ENCODE assay signal across 1 cellular context in genomic region chr2:112762276-112762675, GRCh38.
TF ChIP-seq lines count a peak whose summit lies in the region.

No MANE protein-coding gene starts in this region.

TF ChIP-seq in GM12878, 131 proteins besides CTCF, POLR2A, EP300 and RAD21:
- TF ChIP-seq, protein P1, sequence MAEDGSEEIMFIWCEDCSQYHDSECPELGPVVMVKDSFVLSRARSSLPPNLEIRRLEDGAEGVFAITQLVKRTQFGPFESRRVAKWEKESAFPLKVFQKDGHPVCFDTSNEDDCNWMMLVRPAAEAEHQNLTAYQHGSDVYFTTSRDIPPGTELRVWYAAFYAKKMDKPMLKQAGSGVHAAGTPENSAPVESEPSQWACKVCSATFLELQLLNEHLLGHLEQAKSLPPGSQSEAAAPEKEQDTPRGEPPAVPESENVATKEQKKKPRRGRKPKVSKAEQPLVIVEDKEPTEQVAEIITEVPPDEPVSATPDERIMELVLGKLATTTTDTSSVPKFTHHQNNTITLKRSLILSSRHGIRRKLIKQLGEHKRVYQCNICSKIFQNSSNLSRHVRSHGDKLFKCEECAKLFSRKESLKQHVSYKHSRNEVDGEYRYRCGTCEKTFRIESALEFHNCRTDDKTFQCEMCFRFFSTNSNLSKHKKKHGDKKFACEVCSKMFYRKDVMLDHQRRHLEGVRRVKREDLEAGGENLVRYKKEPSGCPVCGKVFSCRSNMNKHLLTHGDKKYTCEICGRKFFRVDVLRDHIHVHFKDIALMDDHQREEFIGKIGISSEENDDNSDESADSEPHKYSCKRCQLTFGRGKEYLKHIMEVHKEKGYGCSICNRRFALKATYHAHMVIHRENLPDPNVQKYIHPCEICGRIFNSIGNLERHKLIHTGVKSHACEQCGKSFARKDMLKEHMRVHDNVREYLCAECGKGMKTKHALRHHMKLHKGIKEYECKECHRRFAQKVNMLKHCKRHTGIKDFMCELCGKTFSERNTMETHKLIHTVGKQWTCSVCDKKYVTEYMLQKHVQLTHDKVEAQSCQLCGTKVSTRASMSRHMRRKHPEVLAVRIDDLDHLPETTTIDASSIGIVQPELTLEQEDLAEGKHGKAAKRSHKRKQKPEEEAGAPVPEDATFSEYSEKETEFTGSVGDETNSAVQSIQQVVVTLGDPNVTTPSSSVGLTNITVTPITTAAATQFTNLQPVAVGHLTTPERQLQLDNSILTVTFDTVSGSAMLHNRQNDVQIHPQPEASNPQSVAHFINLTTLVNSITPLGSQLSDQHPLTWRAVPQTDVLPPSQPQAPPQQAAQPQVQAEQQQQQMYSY (CRISPR knock-in tag; IDR thresholded peaks at IDR 0.05) = no peak
- no peak for TF ChIP-seq NBN (IDR thresholded peaks at IDR 0.05)
- TF ChIP-seq CREM (IDR thresholded peaks at IDR 0.05; ENCODE audit: low read depth) = no peak
- no peak for TF ChIP-seq BCLAF1 (IDR thresholded peaks at IDR 0.05)
- TF ChIP-seq LARP7 (IDR thresholded peaks at IDR 0.05) = no peak
- no peak for TF ChIP-seq YY1 (IDR thresholded peaks at IDR 0.05; ENCODE audit: low read depth, low read length)
- TF ChIP-seq KAT2A (conservative IDR thresholded peaks at IDR 0.05; ENCODE audit: control insufficient read depth, low read depth, low read length) = no peak
- no peak for TF ChIP-seq NKRF (conservative IDR thresholded peaks at IDR 0.05)
- no peak for TF ChIP-seq SREBF1 (IDR thresholded peaks at IDR 0.05; ENCODE audit: low read length)
- no peak for TF ChIP-seq BCL3 (IDR thresholded peaks at IDR 0.05; ENCODE audit: borderline replicate concordance, insufficient read depth, low read depth, low read length, poor library complexity, severe bottlenecking)
- no peak for TF ChIP-seq ZBTB33 (IDR thresholded peaks at IDR 0.05)
- TF ChIP-seq REST (IDR thresholded peaks at IDR 0.05; ENCODE audit: low read depth, low read length) = no peak
- TF ChIP-seq SMAD1 (IDR thresholded peaks at IDR 0.05; ENCODE audit: low read depth, partially characterized antibody) = no peak
